Comparison of ENCODE assay signal across 18 cellular contexts in the genomic region with DNA sequence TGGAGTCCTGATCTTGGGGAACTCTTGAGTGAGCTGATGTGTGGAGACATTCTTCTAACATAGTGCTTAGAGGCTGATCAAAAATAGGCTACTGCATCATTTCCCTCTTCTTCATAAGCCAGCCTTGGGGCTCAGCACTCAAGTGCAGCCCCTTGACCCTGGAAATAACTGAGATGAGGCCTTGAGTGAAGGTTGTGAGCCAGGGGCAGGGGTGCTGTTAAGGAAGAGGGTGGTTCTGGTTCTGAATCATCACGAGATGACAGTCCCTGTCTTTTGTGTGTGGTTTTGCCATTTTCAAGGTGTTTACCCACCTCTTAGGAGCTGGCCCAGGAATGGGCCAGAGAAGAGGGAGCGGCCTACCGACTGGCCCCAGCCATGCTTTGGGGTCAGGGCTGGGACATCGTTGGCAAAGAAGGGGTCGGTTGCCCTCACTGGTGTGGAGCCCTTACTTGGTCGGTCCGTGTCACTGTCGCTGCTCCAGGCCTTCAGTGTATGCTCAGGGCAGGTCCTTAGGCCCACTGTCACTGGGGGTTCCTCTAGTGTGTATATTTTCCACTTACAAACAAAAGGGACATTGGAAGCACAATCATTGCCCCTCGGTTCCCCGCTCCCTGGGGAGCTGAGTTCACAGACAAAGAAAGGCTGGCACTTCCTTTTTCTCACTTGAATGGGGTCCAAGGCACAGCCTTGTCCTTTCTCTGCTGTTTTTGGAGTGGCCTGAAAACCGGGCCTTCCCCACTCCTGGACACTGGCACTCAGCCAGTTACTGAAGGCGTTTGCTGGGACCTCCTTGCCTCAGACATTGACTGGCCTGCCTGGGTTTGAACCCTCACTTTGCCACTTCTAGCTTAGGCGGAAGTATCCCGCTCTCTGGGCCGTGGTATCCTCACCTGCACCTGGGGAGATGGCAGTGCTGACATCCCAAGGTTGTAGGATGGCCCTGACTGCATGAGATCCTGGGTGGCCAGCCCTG. TPM values are rescaled to one million over a fixed set of nuclear protein-coding genes. Genes with fewer than 3 reads are reported as not detected.
DNase-seq lines count a peak whose midpoint lies in the region; ATAC-seq and TF ChIP-seq lines count a peak whose summit lies in the region.
"Had no signal": no experiment of that assay in that cellular context is flagged by ENCODE, and none has a peak within 500 bp of the region (broad histone marks: within the 10 kb centered on the region; RNA-seq: fewer than 3 reads in every experiment).

No MANE protein-coding gene starts in this region.

- DNase-seq in activated naive CD4-positive, alpha-beta T cell treated with anti-CD3 and anti-CD28 coated beads, Interleukin-2, amount 50 U/mL, for 72 hours (ENCODE audit: low spot score in 2 of 2) = no peak
- DNase-seq in activated naive CD4-positive, alpha-beta T cell treated with anti-CD3 and anti-CD28 coated beads, Interleukin-2, amount 50 U/mL, for 16 hours = no peak
- no peak for DNase-seq in activated CD4-positive, alpha-beta memory T cell treated with anti-CD3 and anti-CD28 coated beads for 36 hours
- no peak for DNase-seq in ovary
- no peak for DNase-seq in activated effector memory CD4-positive, alpha-beta T cell treated with Interleukin-2 at 50 U/mL for 16 hours
- DNase-seq in stimulated activated CD4-positive, alpha-beta T cell treated with anti-CD3 and anti-CD28 coated beads, Interleukin-12 subunit alpha, Interleukin-12 subunit beta, amount 100 ng/mL, for 4 hours = no peak
- DNase-seq: C1 segment of cervical spinal cord, DMS 273 treated with DMSO at 0.1 percent for 48 hours, GOT3, MG63, NCI-H1105 treated with DMSO at 0.1 percent for 48 hours, NCI-H187 treated with DMSO at 0.1 percent for 48 hours, NCI-H510A, NCI-H82, Right ventricle myocardium superior had no signal

- TF ChIP-seq RAD21 in Ishikawa (IDR thresholded peaks at IDR 0.05; ENCODE audit: low read depth) = no peak

- peak overlapping the region; percentile 24 to 30 for H3K27ac ChIP-seq in ovary
- no peak overlapping the region for H3K27ac ChIP-seq in gastroesophageal sphincter

- peak overlapping the region; percentile 82 to 84 for H3K27ac Mint-ChIP-seq in activated naive CD4-positive, alpha-beta T cell treated with anti-CD3 and anti-CD28 coated beads, Interleukin-2, amount 50 U/mL, for 72 hours
- peak overlapping the region; percentile 19 for H3K27ac Mint-ChIP-seq in activated CD4-positive, alpha-beta memory T cell treated with anti-CD3 and anti-CD28 coated beads for 36 hours

- TF ChIP-seq POLR2A in ovary (IDR thresholded peaks at IDR 0.05) (no peak), gastroesophageal sphincter (IDR thresholded peaks at IDR 0.05) (no peak)

- no peak for TF ChIP-seq EP300 in Ishikawa (IDR thresholded peaks at IDR 0.05; ENCODE audit: borderline replicate concordance)
- no peak for TF ChIP-seq EP300 in ovary (IDR thresholded peaks at IDR 0.05)
- TF ChIP-seq EP300 in gastroesophageal sphincter (IDR thresholded peaks at IDR 0.05) = no peak

- POLR2A ChIA-PET in activated CD4-positive, alpha-beta memory T cell treated with anti-CD3 and anti-CD28 coated beads for 36 hours (lab: Charles Lee) = no interaction called here

- H3K9me3 Mint-ChIP-seq in activated naive CD4-positive, alpha-beta T cell treated with anti-CD3 and anti-CD28 coated beads, Interleukin-2, amount 50 U/mL, for 72 hours = peaks cover 0 to 4% of the 10 kb centered on the region in 2 donors
- H3K9me3 Mint-ChIP-seq in activated CD4-positive, alpha-beta memory T cell treated with anti-CD3 and anti-CD28 coated beads for 36 hours = no peaks in the 10 kb centered on the region

- H3K4me1 ChIP-seq in ovary (ENCODE audit: insufficient read depth) (peaks cover 29% of the 10 kb centered on the region), gastroesophageal sphincter (peaks cover 5 to 27% (median 23%) of the 10 kb centered on the region in 3 donors)

- H3K4me3 ChIP-seq in ovary = no peak overlapping the region
- no peak overlapping the region for H3K4me3 ChIP-seq in gastroesophageal sphincter
- H3K4me3 ChIP-seq: MG63 had no signal

- H3K36me3 ChIP-seq in ovary = no peaks in the 10 kb centered on the region
- peaks cover 0 to 53% of the 10 kb centered on the region in 2 donors for H3K36me3 ChIP-seq in gastroesophageal sphincter
- H3K36me3 ChIP-seq: MG63 had no signal

- no peak overlapping the region for H3K4me3 Mint-ChIP-seq in activated CD4-positive, alpha-beta memory T cell treated with anti-CD3 and anti-CD28 coated beads for 36 hours

- WGBS in ovary, 3 donors = 84 to 88% (median 86%) methylated on average over 15 of the region's 15 CpGs
- WGBS in gastroesophageal sphincter (ENCODE audit: low coverage in 1 of 2), 2 donors = 94% methylated on average over 5 of the region's 15 CpGs; no CpG with 5 or more reads in 1 of the 2 donors

- TF ChIP-seq CTCF in ovary (IDR thresholded peaks at IDR 0.05) = no peak
- no peak for TF ChIP-seq CTCF in gastroesophageal sphincter (IDR thresholded peaks at IDR 0.05)

- CTCF ChIA-PET in activated CD4-positive, alpha-beta memory T cell treated with anti-CD3 and anti-CD28 coated beads for 36 hours (lab: Charles Lee) = interaction anchor here (2.2 kb wide), 1 partner anchor 246 kb away, joined by 4 read pairs; no protein-coding TSS in a partner anchor

- peaks cover 27 to 46% of the 10 kb centered on the region in 2 donors for H3K36me3 Mint-ChIP-seq in activated naive CD4-positive, alpha-beta T cell treated with anti-CD3 and anti-CD28 coated beads, Interleukin-2, amount 50 U/mL, for 72 hours
- H3K36me3 Mint-ChIP-seq in activated CD4-positive, alpha-beta memory T cell treated with anti-CD3 and anti-CD28 coated beads for 36 hours = peaks cover 49% of the 10 kb centered on the region

- H3K27me3 ChIP-seq in ovary = no peaks in the 10 kb centered on the region
- H3K27me3 ChIP-seq in gastroesophageal sphincter = no peaks in the 10 kb centered on the region
- H3K27me3 ChIP-seq: MG63 had no signal

- no peaks in the 10 kb centered on the region for H3K27me3 Mint-ChIP-seq in activated CD4-positive, alpha-beta memory T cell treated with anti-CD3 and anti-CD28 coated beads for 36 hours

- intact Hi-C loops in activated CD4-positive, alpha-beta memory T cell treated with anti-CD3 and anti-CD28 coated beads for 36 hours (cut with micrococcal nuclease) = no loop called here
- intact Hi-C loops in ovary (cut with DNase I) = no loop called here

- ATAC-seq in activated naive CD4-positive, alpha-beta T cell treated with anti-CD3 and anti-CD28 coated beads, Interleukin-2, amount 50 U/mL, for 72 hours = peak; percentile 40 to 75
- ATAC-seq in gastroesophageal sphincter = no peak
- ATAC-seq: Panc1 had no signal

- H3K9me3 ChIP-seq in ovary (no peaks in the 10 kb centered on the region), gastroesophageal sphincter (no peaks in the 10 kb centered on the region)
- H3K9me3 ChIP-seq: MG63 had no signal

- H3K4me1 Mint-ChIP-seq in activated CD4-positive, alpha-beta memory T cell treated with anti-CD3 and anti-CD28 coated beads for 36 hours (ENCODE audit: low read depth) = peaks cover 6% of the 10 kb centered on the region

TF ChIP-seq in Ishikawa, 13 proteins besides CTCF, POLR2A, EP300 and RAD21:
- TF ChIP-seq TCF12 (IDR thresholded peaks at IDR 0.05; ENCODE audit: low read depth) (no peak), NFIC (IDR thresholded peaks at IDR 0.05) (0 out of 2 replicates have a peak, but pooled peaks have one; percentile 12)

RNA-seq across cellular contexts. Expression of a gene that starts 46.6 kb away (rescaled TPM):
- 10 to 100 TPM; 52.7 to 71.9 TPM for total RNA-seq in activated naive CD4-positive, alpha-beta T cell treated with anti-CD3 and anti-CD28 coated beads, Interleukin-2, amount 50 U/mL, for 72 hours
- 10 to 100 TPM; 44.0 to 45.1 TPM for total RNA-seq in activated CD4-positive, alpha-beta memory T cell treated with anti-CD3 and anti-CD28 coated beads for 36 hours
- 100 to 1,000 TPM in 3 of 7 donors, 10 to 100 TPM in 4; 32.5 to 141 (median 80.5) TPM for total RNA-seq in ovary
- 10 to 100 TPM; 37.6 to 81.1 TPM for polyA plus RNA-seq in ovary
- total RNA-seq in gastroesophageal sphincter = 10 to 100 TPM; 15.4 to 37.6 (median 20.9) TPM

Comparison
In these comparisons a context has a peak if more than half of its experiments do, and no peak if none do; other contexts are left out.
1. H3K27ac ChIP-seq: peak in ovary (2 of 2); none in gastroesophageal sphincter (0 of 4).